ENCODE assay signal across 1 cellular context in genomic region chr2:217070043-217070430, GRCh38.
TF ChIP-seq lines count a peak whose summit lies in the region.

No MANE protein-coding gene starts in this region.

TF ChIP-seq in IMR-90, 13 proteins besides CTCF, POLR2A, EP300 and RAD21:
- no peak for TF ChIP-seq CEBPB (IDR thresholded peaks at IDR 0.05; ENCODE audit: low read depth, low read length)
- TF ChIP-seq SMC3 (IDR thresholded peaks at IDR 0.05; ENCODE audit: low read depth, low read length) = no peak
- TF ChIP-seq MAFK (IDR thresholded peaks at IDR 0.05; ENCODE audit: low read depth, low read length) = no peak
